Comparison of ENCODE assay signal across 7 cellular contexts in the genomic region with DNA sequence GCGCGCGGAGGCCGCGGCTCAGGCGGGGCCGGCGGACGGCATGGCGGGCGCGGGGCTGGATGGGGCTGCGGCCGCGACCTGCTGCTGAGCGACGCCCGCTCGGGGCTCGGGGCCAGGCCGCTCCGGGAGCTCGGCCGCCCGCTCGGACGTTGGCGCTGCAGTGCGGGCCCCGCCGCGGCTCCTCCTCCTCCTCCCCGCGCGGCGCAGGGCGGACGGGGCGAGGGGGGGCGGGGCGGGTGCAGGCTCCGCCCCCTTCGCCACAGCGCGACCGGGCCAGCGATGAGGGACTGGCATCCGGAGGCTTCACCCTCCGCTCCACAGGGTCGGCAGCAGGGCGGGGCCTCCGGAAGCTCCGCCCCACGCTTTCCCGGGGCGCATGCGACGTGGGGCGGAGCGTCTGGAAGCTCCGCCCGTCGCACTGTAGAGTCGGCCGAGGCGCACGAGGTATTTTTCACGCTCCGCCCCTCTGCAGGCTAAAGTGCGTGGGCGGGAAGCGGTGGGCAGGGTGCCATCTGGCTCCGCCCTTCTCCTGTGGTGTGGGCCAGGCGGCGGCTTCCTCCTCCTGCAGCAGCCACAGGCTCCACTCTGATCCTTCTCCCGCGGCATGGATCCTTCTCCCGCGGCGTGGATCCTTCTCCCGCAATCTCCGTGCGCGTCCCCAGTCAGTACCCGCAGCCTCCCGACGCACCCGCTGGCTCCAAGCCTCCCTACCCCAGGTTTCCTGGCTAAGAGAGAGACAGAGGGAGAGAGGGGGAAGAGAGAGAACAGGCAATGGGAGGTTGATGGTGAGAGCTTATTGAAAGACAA.
DNase-seq lines count a peak whose midpoint lies in the region; ATAC-seq, FAIRE-seq and TF ChIP-seq lines count a peak whose summit lies in the region.
"Not testable (repeated sequence)": the region's sequence is repeated elsewhere in the genome, so short reads cannot be mapped to it uniquely, and the experiment has no call there.

No MANE protein-coding gene starts in this region.

- not testable (repeated sequence) for H3K36me3 Mint-ChIP-seq in GM23338 (ENCODE audit: low read depth); activated naive CD4-positive, alpha-beta T cell treated with anti-CD3 and anti-CD28 coated beads, Interleukin-2, amount 50 U/mL, for 72 hours; natural killer cell

- peak; percentile 46 for ATAC-seq in GM18861 (IDR thresholded peaks at IDR 0.05; ENCODE audit: unreplicated experiment)
- ATAC-seq in GM23338: peak; percentile 82
- ATAC-seq in HG03135 (IDR thresholded peaks at IDR 0.05; ENCODE audit: unreplicated experiment): peak; percentile 81
- peak; percentile 81 to 85 for ATAC-seq in activated naive CD4-positive, alpha-beta T cell treated with anti-CD3 and anti-CD28 coated beads, Interleukin-2, amount 50 U/mL, for 72 hours
- ATAC-seq in left cardiac atrium: peak; percentile 90 to 93
- peak; percentile 95 to 96 (median 95) for ATAC-seq in natural killer cell

- H3K27ac Mint-ChIP-seq in GM23338; activated naive CD4-positive, alpha-beta T cell treated with anti-CD3 and anti-CD28 coated beads, Interleukin-2, amount 50 U/mL, for 72 hours; natural killer cell: not testable (repeated sequence)

- H3K27me3 Mint-ChIP-seq in GM23338 (ENCODE audit: insufficient read depth, low read depth, poor library complexity); natural killer cell (ENCODE audit: low read depth in 2 of 2): not testable (repeated sequence)

- not testable (repeated sequence) for H3K9me2 ChIP-seq in GM23338 (ENCODE audit: insufficient read depth)

- FAIRE-seq in RCC 7860 (lab: Jason Lieb, UNC): peak; percentile 58

- not testable (repeated sequence) for DNase-seq in GM23338 (ENCODE audit: low spot score); RCC 7860 (ENCODE audit: low spot score); activated naive CD4-positive, alpha-beta T cell treated with anti-CD3 and anti-CD28 coated beads, Interleukin-2, amount 50 U/mL, for 72 hours (ENCODE audit: low spot score in 2 of 2); left cardiac atrium; natural killer cell

- not testable (repeated sequence) for H3F3A ChIP-seq in GM23338 (replicated peaks; ENCODE audit: low read depth)

- H3K4me3 ChIP-seq in GM23338: not testable (repeated sequence)

- not testable (repeated sequence) for H3K27me3 ChIP-seq in GM23338 (ENCODE audit: insufficient read depth)

- not testable (repeated sequence) for TF ChIP-seq CTCF in GM23338 (conservative IDR thresholded peaks at IDR 0.05; ENCODE audit: low read depth in 2 of 2); natural killer cell (IDR thresholded peaks at IDR 0.05)

- not testable (repeated sequence) for H2AFZ ChIP-seq in GM23338

- H3K4me2 ChIP-seq in GM23338: not testable (repeated sequence)

- H4K20me1 ChIP-seq in GM23338 (replicated peaks; ENCODE audit: insufficient read depth): not testable (repeated sequence)

- not testable (repeated sequence) for H3K4me3 Mint-ChIP-seq in GM23338, natural killer cell

- H3K36me3 ChIP-seq in GM23338 (ENCODE audit: insufficient read depth): not testable (repeated sequence)

- H3K4me1 Mint-ChIP-seq in GM23338, natural killer cell: not testable (repeated sequence)

- not testable (repeated sequence) for H3K9me3 Mint-ChIP-seq in GM23338; activated naive CD4-positive, alpha-beta T cell treated with anti-CD3 and anti-CD28 coated beads, Interleukin-2, amount 50 U/mL, for 72 hours; natural killer cell

- H3K27ac ChIP-seq in GM23338 (ENCODE audit: low read depth): not testable (repeated sequence)

- not testable (repeated sequence) for H3K79me2 ChIP-seq in GM23338 (replicated peaks; ENCODE audit: insufficient read depth)

- intact Hi-C loops in left cardiac atrium (cut with DNase I); natural killer cell (cut with micrococcal nuclease): not testable (repeated sequence)

- H3K4me1 ChIP-seq in GM23338 (ENCODE audit: insufficient read depth): not testable (repeated sequence)
